In genomic region chr9:114738581-114739316, GRCh38 we compare ENCODE assay signal across 8 cellular contexts. TPM values are rescaled to one million over a fixed set of nuclear protein-coding genes. Genes with fewer than 3 reads are reported as not detected.
DNase-seq lines count a peak whose midpoint lies in the region; ATAC-seq and TF ChIP-seq lines count a peak whose summit lies in the region.

No MANE protein-coding gene starts in this region.

- no peaks in the 10 kb centered on the region for H3K9me3 ChIP-seq in colonic mucosa
- H3K9me3 ChIP-seq in left lung = no peaks in the 10 kb centered on the region

- TF ChIP-seq POLR2A in GM18505 (IDR thresholded peaks at IDR 0.05; ENCODE audit: borderline replicate concordance, extremely low read depth, insufficient read depth, insufficient read length) = no peak

- H3K27me3 ChIP-seq in colonic mucosa = no peaks in the 10 kb centered on the region
- H3K27me3 ChIP-seq in left lung = no peaks in the 10 kb centered on the region

- peak overlapping the region; percentile 93 for H3K27ac Mint-ChIP-seq in activated CD4-positive, alpha-beta T cell treated with anti-CD3 and anti-CD28 coated beads, Interleukin-2, amount 10 ng/mL, durations not matched to agents 24 days and 14 days

- TF ChIP-seq CTCF in colonic mucosa (IDR thresholded peaks at IDR 0.05) (peak; percentile 86), left lung (IDR thresholded peaks at IDR 0.05) (peak; percentile 83 to 84)

- peak; percentile 86 for DNase-seq in ELF-1 (ENCODE audit: low read depth, low spot score)
- DNase-seq in NCI-H69 (lab: John Stamatoyannopoulos, UW) = peak; percentile 89
- DNase-seq in activated CD4-positive, alpha-beta T cell treated with anti-CD3 and anti-CD28 coated beads, Interleukin-2, amount 10 ng/mL, durations not matched to agents 24 days and 14 days = peak; percentile 91
- DNase-seq in colonic mucosa = peak; percentile 81
- peak; percentile 76 for DNase-seq in left lung
- DNase-seq in stimulated activated CD4-positive, alpha-beta T cell treated with anti-CD3 and anti-CD28 coated beads, TNF-alpha, amount 100 ng/mL, for 48 hours (ENCODE audit: low read depth in 3 of 3) = peak; percentile 40 to 57 (median 55)

- no peak overlapping the region for H3K27ac ChIP-seq in colonic mucosa
- H3K27ac ChIP-seq in left lung = no peak overlapping the region

- H3K4me3 Mint-ChIP-seq in activated CD4-positive, alpha-beta T cell treated with anti-CD3 and anti-CD28 coated beads, Interleukin-2, amount 10 ng/mL, durations not matched to agents 24 days and 14 days = peak overlapping the region; percentile 33

- no peak overlapping the region for H3K9ac ChIP-seq in colonic mucosa (ENCODE audit: low read depth in 2 of 2, low read length in 2 of 2)

- H3K27me3 Mint-ChIP-seq in activated CD4-positive, alpha-beta T cell treated with anti-CD3 and anti-CD28 coated beads, Interleukin-2, amount 10 ng/mL, durations not matched to agents 24 days and 14 days = no peaks in the 10 kb centered on the region

- peaks cover 17% of the 10 kb centered on the region for H3K36me3 Mint-ChIP-seq in activated CD4-positive, alpha-beta T cell treated with anti-CD3 and anti-CD28 coated beads, Interleukin-2, amount 10 ng/mL, durations not matched to agents 24 days and 14 days (ENCODE audit: low read depth)

- H3K4me1 Mint-ChIP-seq in activated CD4-positive, alpha-beta T cell treated with anti-CD3 and anti-CD28 coated beads, Interleukin-2, amount 10 ng/mL, durations not matched to agents 24 days and 14 days = peaks cover 63% of the 10 kb centered on the region

- no peak overlapping the region for H3K4me3 ChIP-seq in colonic mucosa
- H3K4me3 ChIP-seq in left lung = no peak overlapping the region

- peaks cover 3% of the 10 kb centered on the region for H3K9me3 Mint-ChIP-seq in activated CD4-positive, alpha-beta T cell treated with anti-CD3 and anti-CD28 coated beads, Interleukin-2, amount 10 ng/mL, durations not matched to agents 24 days and 14 days

- ATAC-seq in HG02973 (IDR thresholded peaks at IDR 0.05; ENCODE audit: unreplicated experiment) (peak; percentile 59), left lung (peak; percentile 100), GM18505 (IDR thresholded peaks at IDR 0.05; ENCODE audit: unreplicated experiment) (no peak)

- intact Hi-C loops in activated CD4-positive, alpha-beta T cell treated with anti-CD3 and anti-CD28 coated beads, Interleukin-2, amount 10 ng/mL, durations not matched to agents 24 days and 14 days (cut with micrococcal nuclease) = loop anchor here (1.0 to 2.0 kb wide), 4 partner anchors 48 to 276 kb away; partner anchors contain the start of gene TNFSF15
- intact Hi-C loops in colonic mucosa (cut with DNase I) = loop anchor here (2.0 to 5.0 kb wide), 3 partner anchors 56 to 274 kb away; partner anchors contain the start of gene TEX48
- intact Hi-C loops in left lung (cut with DNase I) = loop anchor here in 1 of 2 donors (5.0 kb wide), 2 partner anchors 169 to 274 kb away; no protein-coding TSS in a partner anchor

- H3K4me1 ChIP-seq in colonic mucosa (no peaks in the 10 kb centered on the region), left lung (peaks cover 0 to 7% of the 10 kb centered on the region in 2 donors)

- H3K36me3 ChIP-seq in colonic mucosa (no peaks in the 10 kb centered on the region), left lung (no peaks in the 10 kb centered on the region)

RNA-seq across cellular contexts. Expression of gene TEX48, which starts 56.8 kb away (rescaled TPM):
- 0.52 and 0.56 TPM in 2 replicates for total RNA-seq in activated CD4-positive, alpha-beta T cell treated with anti-CD3 and anti-CD28 coated beads, Interleukin-2, amount 10 ng/mL, durations not matched to agents 24 days and 14 days
- total RNA-seq in colonic mucosa = not detected
- total RNA-seq in left lung = not detected
